ENCODE assay signal across 7 cellular contexts in the genomic region with DNA sequence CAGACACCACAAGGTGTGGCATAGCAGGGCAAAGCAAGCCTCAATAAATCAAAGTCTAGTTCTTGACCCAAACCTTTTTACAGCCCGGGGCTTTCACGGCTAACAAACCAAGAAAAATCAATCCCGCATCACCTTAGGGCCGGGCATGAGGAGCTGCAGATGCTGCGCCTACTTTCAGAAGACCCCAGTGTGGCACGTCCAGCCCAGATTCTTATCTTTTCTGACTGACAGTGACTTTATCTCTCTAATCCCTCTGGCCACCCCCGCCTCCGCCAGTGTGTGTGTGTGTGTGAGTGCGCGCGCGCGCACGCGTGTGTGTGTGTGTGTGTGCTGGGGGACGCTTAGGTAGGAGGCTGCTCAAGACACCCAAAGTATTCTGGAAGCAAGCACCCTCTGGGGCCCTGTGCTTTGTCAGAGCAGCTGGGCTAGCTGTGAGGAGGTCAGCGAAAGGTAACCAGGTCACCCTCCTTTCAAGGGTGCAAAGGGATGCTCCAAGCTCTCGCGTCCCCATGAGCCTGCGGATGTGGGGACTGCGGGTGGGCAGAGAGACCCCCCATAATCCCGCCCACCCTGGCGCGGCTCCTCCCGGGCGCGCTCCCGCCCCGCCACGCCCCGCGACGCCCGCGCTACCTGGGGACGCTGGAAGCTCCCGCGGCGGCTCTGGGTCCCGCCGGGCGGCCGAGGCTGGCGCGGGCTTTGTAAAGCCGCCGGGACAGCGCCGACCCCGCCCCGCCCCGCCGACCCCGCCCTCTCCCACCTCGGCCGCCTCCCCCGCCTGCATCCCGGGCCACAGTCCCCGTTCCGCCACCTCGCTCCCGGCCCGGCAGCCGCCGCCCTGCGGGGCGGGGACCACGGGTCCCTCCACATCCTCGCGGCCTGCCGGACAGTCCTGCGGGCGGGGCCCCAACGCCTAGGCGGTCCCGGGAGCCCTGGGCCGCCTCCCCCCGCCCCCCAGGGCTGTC. TPM values are rescaled to one million over a fixed set of nuclear protein-coding genes. Genes with fewer than 3 reads are reported as not detected.
DNase-seq lines count a peak whose midpoint lies in the region; FAIRE-seq and TF ChIP-seq lines count a peak whose summit lies in the region.

No MANE protein-coding gene starts in this region.

- H3K36me3 ChIP-seq in NT2/D1 (ENCODE audit: insufficient read depth, insufficient read length, low read length), result no peaks in the 10 kb centered on the region

- no peak for FAIRE-seq in H54 (lab: Jason Lieb, UNC)
- peak; percentile 46 for FAIRE-seq in urothelium cell line (lab: Jason Lieb, UNC)

- intact Hi-C loops in posterior vena cava (cut with DNase I), result no loop called here

- peak overlapping the region; percentile 84 for H3K4me3 Mint-ChIP-seq in endothelial cell (ENCODE audit: unreplicated experiment)

- DNase-seq in H54 (ENCODE audit: insufficient read length, low spot score) (peak; percentile 42), NT2/D1 (ENCODE audit: low read depth, low spot score) (peak; percentile 20), endothelial cell (ENCODE audit: low spot score) (peak; percentile 31), midbrain (lab: John Stamatoyannopoulos, UW) (peak; percentile 43), urothelium cell line (ENCODE audit: low spot score) (peak; percentile 90), foreskin melanocyte (no peak), posterior vena cava (ENCODE audit: low spot score) (no peak)

- no peak for TF ChIP-seq CTCF in endothelial cell (IDR thresholded peaks at IDR 0.05; ENCODE audit: unreplicated experiment)

- H3K27me3 ChIP-seq in NT2/D1 (ENCODE audit: insufficient read depth, insufficient read length), result peaks cover 33% of the 10 kb centered on the region

- no peak overlapping the region for H3K27ac Mint-ChIP-seq in endothelial cell (ENCODE audit: unreplicated experiment)

- H3K9me3 Mint-ChIP-seq in endothelial cell (ENCODE audit: unreplicated experiment), result no peaks in the 10 kb centered on the region

- peak overlapping the region; percentile 59 for H3K4me3 ChIP-seq in NT2/D1 (ENCODE audit: insufficient read length, low read depth)

- peak overlapping the region; percentile 72 for H3K9ac ChIP-seq in NT2/D1 (ENCODE audit: insufficient read length, low read depth)

- TF ChIP-seq POLR2A in H54 (IDR thresholded peaks at IDR 0.05; ENCODE audit: low read depth, low read length), result 0 out of 2 replicates have a peak, but pooled peaks have one; percentile 10

- peaks cover 9% of the 10 kb centered on the region for H3K27me3 Mint-ChIP-seq in endothelial cell (ENCODE audit: unreplicated experiment)

- peaks cover 6% of the 10 kb centered on the region for H3K4me1 Mint-ChIP-seq in endothelial cell (ENCODE audit: unreplicated experiment)

- no peaks in the 10 kb centered on the region for H3K9me3 ChIP-seq in NT2/D1 (ENCODE audit: insufficient read depth, low read length)

- no peaks in the 10 kb centered on the region for H3K4me1 ChIP-seq in NT2/D1 (ENCODE audit: insufficient read depth, insufficient read length)

- H3K36me3 Mint-ChIP-seq in endothelial cell (ENCODE audit: low read depth, unreplicated experiment), result no peaks in the 10 kb centered on the region

RNA-seq across cellular contexts. Expression of gene RHOBTB1, which starts 57.1 kb away (rescaled TPM):
- 20.3 TPM for total RNA-seq in endothelial cell (ENCODE audit: unreplicated experiment)
- 10 to 100 TPM; 14.3 to 15.4 TPM for total RNA-seq in posterior vena cava

Comparison
In these comparisons a context has a peak if more than half of its experiments do, and no peak if none do; other contexts are left out.
1. DNase-seq: peak in H54 (single experiment), NT2/D1 (single experiment), endothelial cell (single experiment), midbrain (single experiment) and urothelium cell line (single experiment); none in foreskin melanocyte (single experiment) and posterior vena cava (single experiment).